Comparison of ENCODE assay signal across 10 cellular contexts in the genomic region with DNA sequence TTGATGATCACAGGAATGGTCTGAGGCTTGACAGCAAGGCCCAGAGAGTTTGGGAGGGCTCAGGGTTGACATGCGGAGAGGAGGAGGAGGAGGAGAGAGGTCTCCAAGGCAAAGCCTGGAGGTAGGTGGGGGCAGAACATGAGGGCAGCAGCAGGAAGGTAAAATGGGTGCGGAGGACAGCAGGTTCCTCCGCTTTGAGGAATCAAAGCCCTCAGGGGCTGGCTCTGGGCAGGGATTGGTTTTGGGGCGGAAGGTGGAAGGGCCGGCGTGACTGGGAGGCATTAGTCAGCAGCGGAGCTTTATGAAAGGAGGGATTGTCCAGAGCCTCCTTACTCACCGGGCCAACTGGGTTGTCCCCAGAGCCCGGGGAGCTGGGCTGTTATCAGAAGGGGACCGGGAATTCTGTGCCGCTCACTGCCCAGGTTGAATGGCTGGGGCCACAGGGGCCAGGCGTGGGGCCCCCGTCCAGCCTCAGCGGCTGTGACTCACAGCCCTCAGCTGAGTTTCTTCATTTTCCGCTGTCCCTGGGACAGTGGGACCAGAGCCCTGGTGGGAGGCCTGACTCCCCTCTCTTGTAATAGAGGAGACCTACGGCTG. TPM values are rescaled to one million over a fixed set of nuclear protein-coding genes. Genes with fewer than 3 reads are reported as not detected.
DNase-seq lines count a peak whose midpoint lies in the region; ATAC-seq and TF ChIP-seq lines count a peak whose summit lies in the region.
"Had no signal": no experiment of that assay in that cellular context is flagged by ENCODE, and none has a peak within 500 bp of the region (broad histone marks: within the 10 kb centered on the region; RNA-seq: fewer than 3 reads in every experiment).

No MANE protein-coding gene starts in this region.

- TF ChIP-seq CTCF in Panc1 (IDR thresholded peaks at IDR 0.05) (no peak), fibroblast of mammary gland (conservative IDR thresholded peaks at IDR 0.05; ENCODE audit: control insufficient read depth, insufficient read depth, low read depth, low read length) (no peak)

- H3K18ac ChIP-seq in trophoblast cell (ENCODE audit: low read length), result peak overlapping the region; percentile 20

- peak overlapping the region; percentile 48 for H2BK5ac ChIP-seq in trophoblast cell (ENCODE audit: low read depth, low read length, poor library complexity)

- ATAC-seq in Panc1 (peak; percentile 70), GM21786 (IDR thresholded peaks at IDR 0.05; ENCODE audit: unreplicated experiment) (no peak), HG02759 (IDR thresholded peaks at IDR 0.05; ENCODE audit: unreplicated experiment) (no peak)

- H2AFZ ChIP-seq in trophoblast cell (ENCODE audit: insufficient read depth, low read length, poor library complexity), result no peak overlapping the region

- WGBS in trophoblast cell (ENCODE audit: extremely low coverage, insufficient coverage, insufficient read length), result no CpG with 5 or more reads among the region's 16 CpGs

- H3K27ac ChIP-seq in Panc1 (ENCODE audit: low read length) (peak overlapping the region; percentile 98), trophoblast cell (ENCODE audit: low read depth, low read length) (no peak overlapping the region)

- H4K8ac ChIP-seq in trophoblast cell (ENCODE audit: low read depth, low read length), result peak overlapping the region; percentile 21

- CTCF ChIA-PET in Panc1 (lab: Charles Lee), result no interaction called here

- peak overlapping the region; percentile 37 for H4K91ac ChIP-seq in trophoblast cell (ENCODE audit: low read depth, low read length)

- H3K9me3 ChIP-seq in Panc1 (ENCODE audit: control insufficient read depth, insufficient read depth, low read depth, low read length), result no peaks in the 10 kb centered on the region
- H3K9me3 ChIP-seq in trophoblast cell (ENCODE audit: insufficient read depth, low read depth, low read length), result no peaks in the 10 kb centered on the region

- DNase-seq in Daoy (ENCODE audit: low read depth), result peak; percentile 96
- no peak for DNase-seq in Panc1 (ENCODE audit: low read depth, low spot score)
- peak; percentile 69 for DNase-seq in fibroblast of mammary gland (ENCODE audit: low read depth)
- peak; percentile 68 to 73 for DNase-seq in trophoblast cell
- DNase-seq in NCI-H748 treated with DMSO at 0.1 percent for 48 hours (lab: John Stamatoyannopoulos, UW), result no peak
- DNase-seq in DMS53 (lab: John Stamatoyannopoulos, UW), result no peak
- DNase-seq: Kasumi-1, small intestine had no signal

- POLR2A ChIA-PET in Panc1 (lab: Charles Lee), result no interaction called here

- no peak overlapping the region for H3K4me2 ChIP-seq in trophoblast cell (ENCODE audit: low read length)

- in situ Hi-C loops in Panc1 (cut with HindIII; ENCODE audit: low pct_unique_long_range_greater_than_20kb, low sequenced_read_pairs), result no loop called here

- no peak overlapping the region for H3K4ac ChIP-seq in trophoblast cell (ENCODE audit: low read depth, low read length)

- intact Hi-C loops in Panc1 (cut with micrococcal nuclease; ENCODE audit: unreplicated experiment), result loop anchor here (5.0 kb wide), 2 partner anchors 37 to 103 kb away; partner anchors contain the start of gene LIF

- H3K4me3 ChIP-seq in Panc1 (ENCODE audit: low read depth in 2 of 2, low read length in 2 of 2) (no peak overlapping the region), fibroblast of mammary gland (ENCODE audit: control insufficient read depth, low read depth, low read length) (no peak overlapping the region), trophoblast cell (ENCODE audit: low read depth, low read length) (no peak overlapping the region)

- BruUV-seq in Panc1 (replicated peaks; lab: Mats Ljungman, UMichigan), result no TSS peak

- no peak overlapping the region for H2AK5ac ChIP-seq in trophoblast cell (ENCODE audit: low read length)

- no peaks in the 10 kb centered on the region for H3K36me3 ChIP-seq in Panc1 (ENCODE audit: control insufficient read depth, insufficient read depth, low read length)
- H3K36me3 ChIP-seq in trophoblast cell (ENCODE audit: control insufficient read depth in 1 of 2, insufficient read depth in 2 of 2, low read length in 2 of 2), result no peaks in the 10 kb centered on the region

- peak overlapping the region; percentile 53 for H2BK12ac ChIP-seq in trophoblast cell (ENCODE audit: low read length)

- no peak overlapping the region for H3K9ac ChIP-seq in trophoblast cell (ENCODE audit: low read length)

- no peaks in the 10 kb centered on the region for H3K27me3 ChIP-seq in Panc1 (ENCODE audit: control insufficient read depth, insufficient read depth, low read length)
- H3K27me3 ChIP-seq in trophoblast cell (ENCODE audit: insufficient read depth, low read length), result no peaks in the 10 kb centered on the region

- no peaks in the 10 kb centered on the region for H3K79me2 ChIP-seq in trophoblast cell (ENCODE audit: control insufficient read depth, insufficient read depth, low read length, poor library complexity)

- peak overlapping the region; percentile 32 for H3K14ac ChIP-seq in trophoblast cell (ENCODE audit: low read length)

- H3K79me1 ChIP-seq in trophoblast cell (ENCODE audit: low read length), result peaks cover 7% of the 10 kb centered on the region

- H4K12ac ChIP-seq in trophoblast cell (ENCODE audit: low read depth, low read length), result no peak overlapping the region

- H3K4me1 ChIP-seq in Panc1 (ENCODE audit: control insufficient read depth, insufficient read depth, low read length) (peaks cover 84% of the 10 kb centered on the region), trophoblast cell (ENCODE audit: control insufficient read depth in 1 of 2, insufficient read depth in 2 of 2, low read length in 2 of 2) (peaks cover 18 to 19% of the 10 kb centered on the region in 2 experiments)

- H3K23ac ChIP-seq in trophoblast cell (ENCODE audit: low read length), result no peak overlapping the region

- no peak overlapping the region for H2BK120ac ChIP-seq in trophoblast cell (ENCODE audit: insufficient read depth, low read length, poor library complexity)

RNA-seq across cellular contexts. Expression of gene LIF, which starts 36.2 kb away (rescaled TPM):
- 33.3 and 35.2 TPM in 2 replicates for total RNA-seq in Daoy (2014; rRNA removed; shearing (Covaris generic))
- 34.4 TPM for total RNA-seq in Panc1 (2021; ENCODE audit: unreplicated experiment)
- 40.7 TPM for polyA plus RNA-seq in Panc1 (2012; ENCODE audit: insufficient read length)
- 1.2 and 1.4 TPM in 2 replicates for polyA plus RNA-seq in trophoblast cell (2013)

RNA-seq across cellular contexts. Expression of gene OSM, which starts 56.3 kb away (rescaled TPM):
- total RNA-seq in Daoy (2014; rRNA removed; shearing (Covaris generic)), result 0.06 TPM in 1 of 2 replicates, not detected in the other
- total RNA-seq in Panc1 (2021; ENCODE audit: unreplicated experiment), result not detected
- polyA plus RNA-seq in Panc1 (2012; ENCODE audit: insufficient read length), result not detected
- 0.19 and 0.25 TPM in 2 replicates for polyA plus RNA-seq in trophoblast cell (2013)

Comparison
In these comparisons a context has a peak if more than half of its experiments do, and no peak if none do; other contexts are left out.
1. DNase-seq: peak in Daoy (single experiment), fibroblast of mammary gland (single experiment) and trophoblast cell (2 of 2); none in Panc1 (single experiment), NCI-H748 treated with DMSO at 0.1 percent for 48 hours (single experiment) and DMS53 (single experiment).